20 cellular contexts compared by ENCODE assay signal in the genomic region with DNA sequence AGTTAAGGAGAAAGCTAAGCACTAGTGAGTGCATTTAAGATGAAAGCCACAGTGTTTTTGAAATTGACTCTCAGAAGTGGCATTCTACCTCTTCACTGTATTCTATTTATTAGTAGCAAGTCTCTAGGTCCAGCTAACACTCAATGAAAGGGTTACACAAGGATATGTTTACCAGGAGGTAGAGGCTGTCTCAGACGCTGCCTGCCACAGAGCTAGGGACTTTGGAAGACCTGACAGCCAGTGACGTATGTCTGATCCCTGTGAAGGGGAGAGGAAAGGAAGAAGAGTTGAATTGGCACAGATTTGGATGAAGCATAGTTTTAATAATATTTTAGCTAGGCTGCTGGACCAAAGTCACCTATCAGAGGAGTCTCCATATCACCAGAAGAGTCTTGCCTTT.
"Had no signal": no experiment of that assay in that cellular context is flagged by ENCODE, and none has a peak within 500 bp of the region (broad histone marks: within the 10 kb centered on the region; RNA-seq: fewer than 3 reads in every experiment).

No MANE protein-coding gene starts in this region.

- H3K36me3 Mint-ChIP-seq: type B pancreatic cell had no signal

- H3K27me3 Mint-ChIP-seq: type B pancreatic cell had no signal

- ATAC-seq: heart left ventricle; naive thymus-derived CD4-positive, alpha-beta T cell had no signal

- H3K9me3 ChIP-seq: colonic mucosa, ovary, right atrium auricular region, suprapubic skin, thyroid gland had no signal

- DNase-seq: colonic mucosa; dermis blood vessel endothelial cell; erythroblast; heart left ventricle; hippocampal formation; kidney glomerular epithelial cell; mammary epithelial cell; naive thymus-derived CD4-positive, alpha-beta T cell; nucleus accumbens; ovary; small intestine; stimulated activated CD4-positive, alpha-beta T cell treated with anti-CD3 and anti-CD28 coated beads, Interleukin-12 subunit alpha, Interleukin-12 subunit beta, amount 100 ng/mL, for 4 hours; stimulated activated naive CD4-positive, alpha-beta T cell; thyroid gland had no signal

- H3K4me3 Mint-ChIP-seq: naive thymus-derived CD4-positive, alpha-beta T cell; type B pancreatic cell had no signal

- H3K4me1 ChIP-seq: colonic mucosa, heart left ventricle, right atrium auricular region, suprapubic skin, thyroid gland had no signal

- FAIRE-seq: endothelial cell of umbilical vein, islet of Langerhans, small intestine, urothelium cell line had no signal

- H3K27ac Mint-ChIP-seq: naive thymus-derived CD4-positive, alpha-beta T cell; type B pancreatic cell had no signal

- H3K4me1 Mint-ChIP-seq: naive thymus-derived CD4-positive, alpha-beta T cell had no signal

- H3K27me3 ChIP-seq: colonic mucosa, heart left ventricle, ovary, right atrium auricular region, suprapubic skin, thyroid gland had no signal

- H3K27ac ChIP-seq: colonic mucosa, heart left ventricle, ovary, right atrium auricular region, suprapubic skin, thyroid gland had no signal

- H3K4me3 ChIP-seq: colonic mucosa, heart left ventricle, ovary, right atrium auricular region, suprapubic skin, thyroid gland had no signal

- H3K36me3 ChIP-seq: colonic mucosa, heart left ventricle, ovary, right atrium auricular region, suprapubic skin, thyroid gland had no signal
